In the genomic region with DNA sequence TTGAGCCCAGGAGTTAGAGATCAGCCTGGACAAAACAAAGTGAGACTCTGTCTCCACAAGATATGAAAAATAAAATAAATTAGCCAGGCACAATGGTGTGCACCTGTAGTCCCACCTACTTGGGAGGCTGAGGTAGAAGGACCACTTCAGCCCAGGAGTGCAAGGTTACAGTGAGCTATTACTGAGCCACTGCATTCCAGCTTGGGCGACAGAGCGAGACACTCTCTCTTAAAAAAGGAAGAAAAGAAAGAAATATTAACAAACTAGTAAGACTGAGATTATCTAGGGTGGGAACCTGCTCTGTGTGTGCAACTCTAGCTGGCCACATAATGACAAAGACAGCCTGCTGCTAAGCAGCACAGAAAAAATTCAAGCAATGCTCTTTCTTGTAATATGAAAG, we compare ENCODE assay signal across 19 cellular contexts.
A peak's percentile ranks its signal among the peaks of the same experiment; 100 is the strongest.
DNase-seq lines count a peak whose midpoint lies in the region; ATAC-seq and TF ChIP-seq lines count a peak whose summit lies in the region.
"Had no signal": no experiment of that assay in that cellular context is flagged by ENCODE, and none has a peak within 500 bp of the region (broad histone marks: within the 10 kb centered on the region; RNA-seq: fewer than 3 reads in every experiment).

No MANE protein-coding gene starts in this region.

- no peak overlapping the region for H3K18ac ChIP-seq in trophoblast cell (ENCODE audit: low read length)

- no peaks in the 10 kb centered on the region for H3K9me3 Mint-ChIP-seq in chondrocyte (ENCODE audit: low read depth)
- no peaks in the 10 kb centered on the region for H3K9me3 Mint-ChIP-seq in activated CD8-positive, alpha-beta T cell treated with anti-CD3 and anti-CD28 coated beads, Interleukin-2, amount 10 ng/mL, durations not matched to agents 7 days and 5 days (ENCODE audit: insufficient read depth)
- no peaks in the 10 kb centered on the region for H3K9me3 Mint-ChIP-seq in activated T-cell treated with anti-CD3 and anti-CD28 coated beads, Interleukin-2, amount 50 U/mL, for 4 hours
- H3K9me3 Mint-ChIP-seq: activated CD4-positive, alpha-beta T cell treated with anti-CD3 and anti-CD28 coated beads, Interleukin-2, amount 10 ng/mL, durations not matched to agents 24 days and 14 days; stimulated activated memory B cell treated with anti-CD40 and anti-IgM and Interleukin-4, amounts not matched to agents 10 μg/mL and 1 μg/mL and 100 μg/mL, for 72 hours had no signal

- H3K36me3 Mint-ChIP-seq in chondrocyte (ENCODE audit: low read depth) = peaks cover 5% of the 10 kb centered on the region
- no peaks in the 10 kb centered on the region for H3K36me3 Mint-ChIP-seq in activated CD8-positive, alpha-beta T cell treated with anti-CD3 and anti-CD28 coated beads, Interleukin-2, amount 10 ng/mL, durations not matched to agents 7 days and 5 days (ENCODE audit: low read depth)
- no peaks in the 10 kb centered on the region for H3K36me3 Mint-ChIP-seq in activated T-cell treated with anti-CD3 and anti-CD28 coated beads, Interleukin-2, amount 50 U/mL, for 4 hours (ENCODE audit: insufficient read depth)

- no peak overlapping the region for H3K27ac ChIP-seq in trophoblast cell (ENCODE audit: low read depth, low read length)
- H3K27ac ChIP-seq: C4-2B had no signal

- peaks cover 3% of the 10 kb centered on the region for H3K79me1 ChIP-seq in trophoblast cell (ENCODE audit: low read length)

- H3K27me3 Mint-ChIP-seq in chondrocyte (ENCODE audit: low read depth) = no peaks in the 10 kb centered on the region
- H3K27me3 Mint-ChIP-seq in activated CD8-positive, alpha-beta T cell treated with anti-CD3 and anti-CD28 coated beads, Interleukin-2, amount 10 ng/mL, durations not matched to agents 7 days and 5 days (ENCODE audit: low read depth) = peaks cover 12% of the 10 kb centered on the region
- H3K27me3 Mint-ChIP-seq in activated T-cell treated with anti-CD3 and anti-CD28 coated beads, Interleukin-2, amount 50 U/mL, for 4 hours (ENCODE audit: low read depth) = peaks cover 10% of the 10 kb centered on the region
- H3K27me3 Mint-ChIP-seq: type B pancreatic cell had no signal

- H3K9ac ChIP-seq in trophoblast cell (ENCODE audit: low read length) = no peak overlapping the region

- no peak overlapping the region for H3K23ac ChIP-seq in trophoblast cell (ENCODE audit: low read length)

- no peak overlapping the region for H4K91ac ChIP-seq in trophoblast cell (ENCODE audit: low read depth, low read length)

- no peak for TF ChIP-seq POLR2A in GM18505 (IDR thresholded peaks at IDR 0.05; ENCODE audit: borderline replicate concordance, extremely low read depth, insufficient read depth, insufficient read length)

- no peak overlapping the region for H2BK120ac ChIP-seq in trophoblast cell (ENCODE audit: insufficient read depth, low read length, poor library complexity)

- H2AK5ac ChIP-seq in trophoblast cell (ENCODE audit: low read length) = no peak overlapping the region

- no peak overlapping the region for H3K4me3 ChIP-seq in trophoblast cell (ENCODE audit: low read depth, low read length)

- H3K4me1 Mint-ChIP-seq in chondrocyte (ENCODE audit: low read depth) = peaks cover 82% of the 10 kb centered on the region
- peaks cover 1% of the 10 kb centered on the region for H3K4me1 Mint-ChIP-seq in activated CD8-positive, alpha-beta T cell treated with anti-CD3 and anti-CD28 coated beads, Interleukin-2, amount 10 ng/mL, durations not matched to agents 7 days and 5 days (ENCODE audit: low read depth)
- H3K4me1 Mint-ChIP-seq in activated T-cell treated with anti-CD3 and anti-CD28 coated beads, Interleukin-2, amount 50 U/mL, for 4 hours (ENCODE audit: low read depth) = peaks cover 2% of the 10 kb centered on the region
- H3K4me1 Mint-ChIP-seq: activated CD4-positive, alpha-beta T cell treated with anti-CD3 and anti-CD28 coated beads, Interleukin-2, amount 10 ng/mL, durations not matched to agents 24 days and 14 days; stimulated activated memory B cell treated with anti-CD40 and anti-IgM and Interleukin-4, amounts not matched to agents 10 μg/mL and 1 μg/mL and 100 μg/mL, for 72 hours had no signal

- ATAC-seq in GM18505 (IDR thresholded peaks at IDR 0.05; ENCODE audit: unreplicated experiment) = peak; percentile 58
- peak; percentile 45 for ATAC-seq in HG03354 (IDR thresholded peaks at IDR 0.05; ENCODE audit: poor library complexity, severe bottlenecking, unreplicated experiment)
- no peak for ATAC-seq in activated CD8-positive, alpha-beta T cell treated with anti-CD3 and anti-CD28 coated beads, Interleukin-2, amount 10 ng/mL, durations not matched to agents 7 days and 5 days
- ATAC-seq in GM21786 (IDR thresholded peaks at IDR 0.05; ENCODE audit: unreplicated experiment) = no peak
- ATAC-seq in activated T-cell treated with anti-CD3 and anti-CD28 coated beads, Interleukin-2, amount 50 U/mL, for 4 hours = no peak
- ATAC-seq: left lobe of liver; stimulated activated memory B cell treated with anti-CD40 and anti-IgM and Interleukin-4, amounts not matched to agents 10 μg/mL and 1 μg/mL and 100 μg/mL, for 72 hours had no signal

- no CpG with 5 or more reads among the region's 2 CpGs for WGBS in trophoblast cell (ENCODE audit: extremely low coverage, insufficient coverage, insufficient read length)

- H3K4me1 ChIP-seq in trophoblast cell (ENCODE audit: control insufficient read depth in 1 of 2, insufficient read depth in 2 of 2, low read length in 2 of 2) = peaks cover 4 to 8% of the 10 kb centered on the region in 2 experiments

- DNase-seq in chondrocyte (ENCODE audit: low spot score) = no peak
- DNase-seq in trophoblast cell = no peak
- no peak for DNase-seq in NCI-H82 (lab: John Stamatoyannopoulos, UW)
- no peak for DNase-seq in activated CD8-positive, alpha-beta T cell treated with anti-CD3 and anti-CD28 coated beads, Interleukin-2, amount 10 ng/mL, durations not matched to agents 7 days and 5 days
- no peak for DNase-seq in activated T-cell treated with anti-CD3 and anti-CD28 coated beads, Interleukin-2, amount 50 U/mL, for 4 hours
- DNase-seq: activated CD4-positive, alpha-beta T cell treated with anti-CD3 and anti-CD28 coated beads, Interleukin-2, amount 10 ng/mL, durations not matched to agents 24 days and 14 days; activated T-cell treated with anti-CD3 and anti-CD28 coated beads, Interleukin-2, amount 50 U/mL, for 1 hour; NCI-H146; NCI-H446; OCI-M1; stimulated activated CD4-positive, alpha-beta T cell treated with anti-CD3 and anti-CD28 coated beads, Interleukin-12 subunit alpha, Interleukin-12 subunit beta, amount 100 ng/mL, for 4 hours had no signal

- no peak overlapping the region for H4K8ac ChIP-seq in trophoblast cell (ENCODE audit: low read depth, low read length)

- H3K9me3 ChIP-seq in trophoblast cell (ENCODE audit: insufficient read depth, low read depth, low read length) = no peaks in the 10 kb centered on the region

- H3K27ac Mint-ChIP-seq in chondrocyte (ENCODE audit: unreplicated experiment) = peak overlapping the region; percentile 81
- H3K27ac Mint-ChIP-seq in activated CD8-positive, alpha-beta T cell treated with anti-CD3 and anti-CD28 coated beads, Interleukin-2, amount 10 ng/mL, durations not matched to agents 7 days and 5 days = no peak overlapping the region
- H3K27ac Mint-ChIP-seq: activated CD4-positive, alpha-beta T cell treated with anti-CD3 and anti-CD28 coated beads, Interleukin-2, amount 10 ng/mL, durations not matched to agents 24 days and 14 days; activated naive CD8-positive, alpha-beta T cell; stimulated activated memory B cell treated with anti-CD40 and anti-IgM and Interleukin-4, amounts not matched to agents 10 μg/mL and 1 μg/mL and 100 μg/mL, for 72 hours; type B pancreatic cell had no signal

- peaks cover 0 to 4% of the 10 kb centered on the region in 2 experiments for H3K36me3 ChIP-seq in trophoblast cell (ENCODE audit: control insufficient read depth in 1 of 2, insufficient read depth in 2 of 2, low read length in 2 of 2)

- H3K4me2 ChIP-seq in trophoblast cell (ENCODE audit: low read length) = no peak overlapping the region

- no peak for TF ChIP-seq CTCF in chondrocyte (IDR thresholded peaks at IDR 0.05)

- no peak overlapping the region for H3K4me3 Mint-ChIP-seq in chondrocyte (ENCODE audit: unreplicated experiment)
- no peak overlapping the region for H3K4me3 Mint-ChIP-seq in activated CD8-positive, alpha-beta T cell treated with anti-CD3 and anti-CD28 coated beads, Interleukin-2, amount 10 ng/mL, durations not matched to agents 7 days and 5 days
- no peak overlapping the region for H3K4me3 Mint-ChIP-seq in activated T-cell treated with anti-CD3 and anti-CD28 coated beads, Interleukin-2, amount 50 U/mL, for 4 hours
- H3K4me3 Mint-ChIP-seq: activated CD4-positive, alpha-beta T cell treated with anti-CD3 and anti-CD28 coated beads, Interleukin-2, amount 10 ng/mL, durations not matched to agents 24 days and 14 days; activated naive CD8-positive, alpha-beta T cell; stimulated activated memory B cell treated with anti-CD40 and anti-IgM and Interleukin-4, amounts not matched to agents 10 μg/mL and 1 μg/mL and 100 μg/mL, for 72 hours; type B pancreatic cell had no signal

- no peak overlapping the region for H2BK5ac ChIP-seq in trophoblast cell (ENCODE audit: low read depth, low read length, poor library complexity)

- no peak overlapping the region for H4K12ac ChIP-seq in trophoblast cell (ENCODE audit: low read depth, low read length)

- no peak overlapping the region for H2BK12ac ChIP-seq in trophoblast cell (ENCODE audit: low read length)

- CTCF ChIA-PET in activated CD8-positive, alpha-beta T cell treated with anti-CD3 and anti-CD28 coated beads, Interleukin-2, amount 10 ng/mL, durations not matched to agents 7 days and 5 days (lab: Charles Lee) = no interaction called here

- peaks cover 6% of the 10 kb centered on the region for H3K79me2 ChIP-seq in trophoblast cell (ENCODE audit: control insufficient read depth, insufficient read depth, low read length, poor library complexity)

- POLR2A ChIA-PET in activated CD8-positive, alpha-beta T cell treated with anti-CD3 and anti-CD28 coated beads, Interleukin-2, amount 10 ng/mL, durations not matched to agents 7 days and 5 days (lab: Charles Lee) = no interaction called here

- H3K14ac ChIP-seq in trophoblast cell (ENCODE audit: low read length) = no peak overlapping the region

- no peak overlapping the region for H2AFZ ChIP-seq in trophoblast cell (ENCODE audit: insufficient read depth, low read length, poor library complexity)

- H3K27me3 ChIP-seq in trophoblast cell (ENCODE audit: insufficient read depth, low read length) = no peaks in the 10 kb centered on the region

- H3K4ac ChIP-seq in trophoblast cell (ENCODE audit: low read depth, low read length) = peak overlapping the region; percentile 14

Comparison
In these comparisons a context has a peak if more than half of its experiments do, and no peak if none do; other contexts are left out.
1. ATAC-seq: peak in GM18505 (single experiment) and HG03354 (single experiment); none in activated CD8-positive, alpha-beta T cell treated with anti-CD3 and anti-CD28 coated beads, Interleukin-2, amount 10 ng/mL, durations not matched to agents 7 days and 5 days (single experiment), GM21786 (single experiment) and activated T-cell treated with anti-CD3 and anti-CD28 coated beads, Interleukin-2, amount 50 U/mL, for 4 hours (0 of 2).